18 cellular contexts compared by ENCODE assay signal in genomic region chr2:224774735-224775134, GRCh38. TPM values are rescaled to one million over a fixed set of nuclear protein-coding genes. Genes with fewer than 3 reads are reported as not detected.
DNase-seq lines count a peak whose midpoint lies in the region; ATAC-seq and TF ChIP-seq lines count a peak whose summit lies in the region.
"Had no signal": no experiment of that assay in that cellular context is flagged by ENCODE, and none has a peak within 500 bp of the region (broad histone marks: within the 10 kb centered on the region; RNA-seq: fewer than 3 reads in every experiment).

No MANE protein-coding gene starts in this region.

- no peak overlapping the region for H3K56ac ChIP-seq in H9 (ENCODE audit: insufficient read length, low read depth, low read length)

- H4K5ac ChIP-seq in H9 (ENCODE audit: insufficient read length, low read depth, low read length), result no peak overlapping the region

- no peak overlapping the region for H3K4me3 Mint-ChIP-seq in H9
- H3K4me3 Mint-ChIP-seq in dendritic cell treated with granulocyte-macrophage colony-stimulating factor and Interleukin-4, amounts not matched to agents 40 ng/mL and 50 ng/mL, for 4 days, result no peak overlapping the region
- no peak overlapping the region for H3K4me3 Mint-ChIP-seq in activated CD4-positive, alpha-beta memory T cell treated with anti-CD3 and anti-CD28 coated beads for 36 hours
- H3K4me3 Mint-ChIP-seq: CD8-positive, alpha-beta memory T cell had no signal

- no peak overlapping the region for H3K4me2 ChIP-seq in H9 (ENCODE audit: insufficient read depth, insufficient read length, low read length)
- H3K4me2 ChIP-seq: A549 had no signal

- in situ Hi-C loops in HAP-1 (cut with MboI; ENCODE audit: low sequenced_read_pairs), result loop anchor here (5.0 to 10.0 kb wide), 2 partner anchors 110 to 417 kb away; no protein-coding TSS in a partner anchor

- H3K36me3 Mint-ChIP-seq in activated naive CD4-positive, alpha-beta T cell treated with anti-CD3 and anti-CD28 coated beads, Interleukin-2, amount 50 U/mL, for 72 hours, result peaks cover 9 to 63% of the 10 kb centered on the region in 2 donors
- no peaks in the 10 kb centered on the region for H3K36me3 Mint-ChIP-seq in H9 (ENCODE audit: insufficient read depth in 1 of 3, low read depth in 3 of 3)
- H3K36me3 Mint-ChIP-seq in dendritic cell treated with granulocyte-macrophage colony-stimulating factor and Interleukin-4, amounts not matched to agents 40 ng/mL and 50 ng/mL, for 4 days (ENCODE audit: low read depth), result peaks cover 87% of the 10 kb centered on the region
- H3K36me3 Mint-ChIP-seq in activated CD4-positive, alpha-beta memory T cell treated with anti-CD3 and anti-CD28 coated beads for 36 hours, result peaks cover 57% of the 10 kb centered on the region

- no peaks in the 10 kb centered on the region for H3K23me2 ChIP-seq in H9 (ENCODE audit: insufficient read length, low read depth, low read length, poor library complexity, severe bottlenecking)

- H2BK20ac ChIP-seq in H9 (ENCODE audit: low read depth, low read length, poor library complexity, severe bottlenecking), result no peak overlapping the region

- H3K4me1 Mint-ChIP-seq in H9, result peaks cover 9 to 10% of the 10 kb centered on the region in 2 experiments
- H3K4me1 Mint-ChIP-seq in dendritic cell treated with granulocyte-macrophage colony-stimulating factor and Interleukin-4, amounts not matched to agents 40 ng/mL and 50 ng/mL, for 4 days (ENCODE audit: low read depth), result no peaks in the 10 kb centered on the region
- peaks cover 6% of the 10 kb centered on the region for H3K4me1 Mint-ChIP-seq in activated CD4-positive, alpha-beta memory T cell treated with anti-CD3 and anti-CD28 coated beads for 36 hours (ENCODE audit: low read depth)

- H2BK120ac ChIP-seq in H9 (ENCODE audit: low read depth, low read length, poor library complexity, severe bottlenecking), result no peak overlapping the region

- no peaks in the 10 kb centered on the region for H3K27me3 Mint-ChIP-seq in H9 (ENCODE audit: low read depth)
- H3K27me3 Mint-ChIP-seq in dendritic cell treated with granulocyte-macrophage colony-stimulating factor and Interleukin-4, amounts not matched to agents 40 ng/mL and 50 ng/mL, for 4 days, result no peaks in the 10 kb centered on the region
- no peaks in the 10 kb centered on the region for H3K27me3 Mint-ChIP-seq in activated CD4-positive, alpha-beta memory T cell treated with anti-CD3 and anti-CD28 coated beads for 36 hours
- H3K27me3 Mint-ChIP-seq: CD8-positive, alpha-beta memory T cell had no signal

- no peak overlapping the region for H4K91ac ChIP-seq in H9 (ENCODE audit: insufficient read length, low read depth, low read length)

- H4K8ac ChIP-seq in H9 (replicated peaks; ENCODE audit: insufficient read length, low read depth, low read length), result no peak overlapping the region

- no peak overlapping the region for H3K4me3 ChIP-seq in HAP-1
- H3K4me3 ChIP-seq: A549 had no signal

- H3T11ph ChIP-seq in H9 (ENCODE audit: low read length), result no peak overlapping the region

- H2BK15ac ChIP-seq in H9 (ENCODE audit: low read depth, low read length), result 0 out of 2 replicates have a peak overlapping the region, but pooled peaks have one; percentile 83

- H3K27me3 ChIP-seq in H9 (ENCODE audit: insufficient read depth, low read length), result no peaks in the 10 kb centered on the region
- H3K27me3 ChIP-seq in HAP-1 (ENCODE audit: low read depth), result no peaks in the 10 kb centered on the region
- H3K27me3 ChIP-seq: BE2C had no signal

- no peak overlapping the region for H3K23ac ChIP-seq in H9 (ENCODE audit: insufficient read length, low read depth, low read length)

- no peaks in the 10 kb centered on the region for H3K79me1 ChIP-seq in H9 (ENCODE audit: insufficient read depth, low read depth, low read length, poor library complexity, severe bottlenecking)

- ATAC-seq in activated naive CD4-positive, alpha-beta T cell treated with anti-CD3 and anti-CD28 coated beads, Interleukin-2, amount 50 U/mL, for 72 hours, result no peak
- ATAC-seq in HG03175 (IDR thresholded peaks at IDR 0.05; ENCODE audit: unreplicated experiment), result no peak
- ATAC-seq: A549, HCT116 had no signal

- no peak for TF ChIP-seq CTCF in H9 (conservative IDR thresholded peaks at IDR 0.05)

- no peaks in the 10 kb centered on the region for H3K9me3 ChIP-seq in H9 (ENCODE audit: control insufficient read depth, low read depth, low read length)
- no peaks in the 10 kb centered on the region for H3K9me3 ChIP-seq in HAP-1
- H3K9me3 ChIP-seq: A549, BE2C, Caco-2 had no signal

- CTCF ChIA-PET in activated CD4-positive, alpha-beta memory T cell treated with anti-CD3 and anti-CD28 coated beads for 36 hours (lab: Charles Lee), result no interaction called here

- H3K79me2 ChIP-seq in H9 (ENCODE audit: insufficient read depth, low read length), result no peaks in the 10 kb centered on the region

- no peak overlapping the region for H3K18ac ChIP-seq in H9 (ENCODE audit: insufficient read length, low read depth, low read length)

- intact Hi-C loops in dendritic cell treated with granulocyte-macrophage colony-stimulating factor and Interleukin-4, amounts not matched to agents 40 ng/mL and 50 ng/mL, for 4 days (cut with micrococcal nuclease), result loop anchor here (5.0 kb wide), 1 partner anchor 417 kb away; no protein-coding TSS in a partner anchor
- intact Hi-C loops in activated CD4-positive, alpha-beta memory T cell treated with anti-CD3 and anti-CD28 coated beads for 36 hours (cut with micrococcal nuclease), result no loop called here

- H3K9me3 Mint-ChIP-seq in activated naive CD4-positive, alpha-beta T cell treated with anti-CD3 and anti-CD28 coated beads, Interleukin-2, amount 50 U/mL, for 72 hours, result no peaks in the 10 kb centered on the region
- H3K9me3 Mint-ChIP-seq in H9, result no peaks in the 10 kb centered on the region; a peak in 1 of 5 replicates
- no peaks in the 10 kb centered on the region for H3K9me3 Mint-ChIP-seq in dendritic cell treated with granulocyte-macrophage colony-stimulating factor and Interleukin-4, amounts not matched to agents 40 ng/mL and 50 ng/mL, for 4 days
- no peaks in the 10 kb centered on the region for H3K9me3 Mint-ChIP-seq in activated CD4-positive, alpha-beta memory T cell treated with anti-CD3 and anti-CD28 coated beads for 36 hours
- H3K9me3 Mint-ChIP-seq: CD8-positive, alpha-beta memory T cell had no signal

- no peaks in the 10 kb centered on the region for H3K36me3 ChIP-seq in HAP-1 (replicated peaks)
- H3K36me3 ChIP-seq: BE2C had no signal

- H2AK5ac ChIP-seq in H9 (ENCODE audit: insufficient read length, low read length), result no peak overlapping the region

- H3K4me1 ChIP-seq in H9 (ENCODE audit: insufficient read depth, low read length), result no peaks in the 10 kb centered on the region; the same call in 1 of the 2 replicates
- peaks cover 3% of the 10 kb centered on the region; the same call in 1 of the 2 replicates for H3K4me1 ChIP-seq in HAP-1
- H3K4me1 ChIP-seq: BE2C, Caco-2 had no signal

- H3K4ac ChIP-seq in H9 (ENCODE audit: low read depth, low read length), result no peak overlapping the region

- H2AFZ ChIP-seq in H9 (ENCODE audit: low read length), result no peak overlapping the region

- no CpG with 5 or more reads among the region's 15 CpGs for WGBS in H9 (ENCODE audit: extremely low coverage, insufficient read length, low lambda C conversion rate)

- DNase-seq in activated naive CD4-positive, alpha-beta T cell treated with anti-CD3 and anti-CD28 coated beads, Interleukin-2, amount 50 U/mL, for 72 hours (ENCODE audit: low spot score in 2 of 2), result no peak
- no peak for DNase-seq in activated naive CD4-positive, alpha-beta T cell treated with Interleukin-2 at 50 U/mL for 16 hours
- no peak for DNase-seq in H9
- no peak for DNase-seq in HAP-1 (ENCODE audit: low spot score in 2 of 2)
- no peak for DNase-seq in activated CD4-positive, alpha-beta memory T cell treated with anti-CD3 and anti-CD28 coated beads for 36 hours
- DNase-seq: BE2C; Caco-2; CD8-positive, alpha-beta memory T cell; DND-41; GDM1; IMR-90 had no signal

- POLR2A ChIA-PET in activated CD4-positive, alpha-beta memory T cell treated with anti-CD3 and anti-CD28 coated beads for 36 hours (lab: Charles Lee), result no interaction called here

- no peak overlapping the region for H2BK5ac ChIP-seq in H9 (ENCODE audit: insufficient read length, low read length)

- H3K14ac ChIP-seq in H9 (ENCODE audit: insufficient read depth, low read length), result no peak overlapping the region; the same call in 1 of the 2 replicates

- H3K9ac ChIP-seq in H9 (ENCODE audit: extremely low read depth, insufficient read length, low read length), result no peak overlapping the region

- H2BK12ac ChIP-seq in H9 (ENCODE audit: insufficient read length, low read depth, low read length), result no peak overlapping the region

- peak overlapping the region; percentile 28 to 79 for H3K27ac Mint-ChIP-seq in activated naive CD4-positive, alpha-beta T cell treated with anti-CD3 and anti-CD28 coated beads, Interleukin-2, amount 50 U/mL, for 72 hours
- H3K27ac Mint-ChIP-seq in H9, result peak overlapping the region in 1 of 3 experiments; percentile 40; a peak in 1 of 7 replicates
- H3K27ac Mint-ChIP-seq in dendritic cell treated with granulocyte-macrophage colony-stimulating factor and Interleukin-4, amounts not matched to agents 40 ng/mL and 50 ng/mL, for 4 days, result peak overlapping the region; percentile 10
- H3K27ac Mint-ChIP-seq in activated CD4-positive, alpha-beta memory T cell treated with anti-CD3 and anti-CD28 coated beads for 36 hours, result no peak overlapping the region

- H3K27ac ChIP-seq in H9 (ENCODE audit: insufficient read length, low read depth, low read length), result no peak overlapping the region
- H3K27ac ChIP-seq: A549, C4-2B had no signal

- H4K20me1 ChIP-seq in H9 (ENCODE audit: control insufficient read depth, insufficient read depth, insufficient read length), result no peaks in the 10 kb centered on the region

RNA-seq across cellular contexts. Expression of gene CCDC195, which starts 58.6 kb away (rescaled TPM):
- not detected for total RNA-seq in activated naive CD4-positive, alpha-beta T cell treated with anti-CD3 and anti-CD28 coated beads, Interleukin-2, amount 50 U/mL, for 72 hours
- not detected in 2 replicates for total RNA-seq in H9 (2021)
- not detected for total RNA-seq in activated CD4-positive, alpha-beta memory T cell treated with anti-CD3 and anti-CD28 coated beads for 36 hours
- total RNA-seq: Caco-2; CD8-positive, alpha-beta memory T cell; H1; HT-29; IMR-90 had no signal
